In genomic region chr6:112154711-112155110, GRCh38 we compare ENCODE assay signal across 18 cellular contexts.
A peak's percentile ranks its signal among the peaks of the same experiment; 100 is the strongest.
DNase-seq lines count a peak whose midpoint lies in the region; ATAC-seq and TF ChIP-seq lines count a peak whose summit lies in the region.
"Had no signal": no experiment of that assay in that cellular context is flagged by ENCODE, and none has a peak within 500 bp of the region (broad histone marks: within the 10 kb centered on the region; RNA-seq: fewer than 3 reads in every experiment).

No MANE protein-coding gene starts in this region.

- peaks cover 8% of the 10 kb centered on the region for H3K9me1 ChIP-seq in IMR-90 (ENCODE audit: insufficient read depth, low read length)

- TF ChIP-seq POLR2A in IMR-90 (IDR thresholded peaks at IDR 0.05; ENCODE audit: low read depth, low read length) (no peak), esophagus squamous epithelium (IDR thresholded peaks at IDR 0.05) (no peak), sigmoid colon (IDR thresholded peaks at IDR 0.05) (no peak)

- peak overlapping the region; percentile 77 for H3K27ac Mint-ChIP-seq in activated CD4-positive, alpha-beta T cell treated with anti-CD3 and anti-CD28 coated beads for 36 hours
- H3K27ac Mint-ChIP-seq: B cell; stimulated activated naive CD8-positive, alpha-beta T cell treated with anti-CD3 and anti-CD28 coated beads, Interleukin-15, amount 100 ng/mL, for 72 hours had no signal

- no peak overlapping the region for H4K5ac ChIP-seq in IMR-90 (ENCODE audit: low read depth, low read length)

- DNase-seq in activated CD4-positive, alpha-beta T cell treated with anti-CD3 and anti-CD28 coated beads for 36 hours = no peak
- DNase-seq in activated CD4-positive, alpha-beta T cell treated with anti-CD3 and anti-CD28 coated beads, Interleukin-2, amount 50 U/mL, for 4 hours = no peak
- DNase-seq in IMR-90 (no peak), esophagus squamous epithelium (lab: John Stamatoyannopoulos, UW) (no peak), sigmoid colon (no peak), NCI-H1105 treated with DMSO at 0.1 percent for 48 hours (lab: John Stamatoyannopoulos, UW) (no peak), NCI-H526 treated with DMSO at 0.1 percent for 48 hours (lab: John Stamatoyannopoulos, UW) (no peak)
- DNase-seq: DND-41; KBM-7; NCI-H526; nucleus accumbens; small intestine; stimulated activated CD4-positive, alpha-beta T cell treated with anti-CD3 and anti-CD28 coated beads, Interleukin-2, amount 100 ng/mL, for 48 hours; stimulated activated naive CD8-positive, alpha-beta T cell treated with anti-CD3 and anti-CD28 coated beads, Interleukin-15, amount 100 ng/mL, for 72 hours; T1000; transverse colon had no signal

- H3K36me3 ChIP-seq in IMR-90 (ENCODE audit: control insufficient read depth, insufficient read depth, low read length) (peaks cover 7% of the 10 kb centered on the region), esophagus squamous epithelium (peaks cover 0 to 12% (median 0%) of the 10 kb centered on the region in 3 donors), sigmoid colon (peaks cover 0 to 67% (median 9%) of the 10 kb centered on the region in 4 donors)
- H3K36me3 ChIP-seq: transverse colon had no signal

- no TSS peak for BruUV-seq in IMR-90 (replicated peaks; lab: Mats Ljungman, UMichigan)

- no peak overlapping the region for H3K4me3 ChIP-seq in IMR-90 (ENCODE audit: insufficient read depth, low read depth, low read length)
- H3K4me3 ChIP-seq in esophagus squamous epithelium = no peak overlapping the region
- H3K4me3 ChIP-seq in sigmoid colon = no peak overlapping the region
- H3K4me3 ChIP-seq: transverse colon had no signal

- H3K9ac ChIP-seq in IMR-90 (ENCODE audit: low read depth, low read length) = no peak overlapping the region

- H3K9me3 ChIP-seq in IMR-90 (ENCODE audit: control insufficient read depth, insufficient read depth, low read length) (no peaks in the 10 kb centered on the region), esophagus squamous epithelium (no peaks in the 10 kb centered on the region), sigmoid colon (no peaks in the 10 kb centered on the region)
- H3K9me3 ChIP-seq: transverse colon had no signal

- H2BK15ac ChIP-seq in IMR-90 (ENCODE audit: low read depth, low read length) = no peak overlapping the region

- H3K56ac ChIP-seq in IMR-90 (ENCODE audit: extremely low read depth, insufficient read depth, low read length) = 0 out of 2 replicates have a peak overlapping the region, but pooled peaks have one; percentile 10

- H2AK9ac ChIP-seq in IMR-90 (replicated peaks; ENCODE audit: low read depth, low read length, poor library complexity) = no peak overlapping the region

- ATAC-seq in activated CD4-positive, alpha-beta T cell treated with anti-CD3 and anti-CD28 coated beads for 36 hours = peak; percentile 61
- ATAC-seq in IMR-90 (ENCODE audit: low read depth) (no peak), GM18520 (IDR thresholded peaks at IDR 0.05; ENCODE audit: unreplicated experiment) (no peak)
- ATAC-seq: stimulated activated naive CD8-positive, alpha-beta T cell treated with anti-CD3 and anti-CD28 coated beads, Interleukin-15, amount 100 ng/mL, for 72 hours had no signal

- H3K79me1 ChIP-seq in IMR-90 (ENCODE audit: low read depth in 1 of 2, low read length in 2 of 2) = no peaks in the 10 kb centered on the region; a peak in 1 of 4 replicates

- no peak for TF ChIP-seq RAD21 in IMR-90 (IDR thresholded peaks at IDR 0.05; ENCODE audit: low read length)

- no peak overlapping the region for H4K91ac ChIP-seq in IMR-90 (ENCODE audit: insufficient read depth, low read depth, low read length)

- no peak for TF ChIP-seq EP300 in sigmoid colon (IDR thresholded peaks at IDR 0.05)

- no peak overlapping the region for H3K4me2 ChIP-seq in IMR-90 (ENCODE audit: low read depth, low read length)

- dilution Hi-C loops in IMR-90 (cut with HindIII; ENCODE audit: low sequenced_read_pairs, unreplicated experiment) = no loop called here

- intact Hi-C loops in activated CD4-positive, alpha-beta T cell treated with anti-CD3 and anti-CD28 coated beads for 36 hours (cut with DNase I, micrococcal nuclease) = loop anchor here (2.0 kb wide), 1 partner anchor 68 kb away; the partner anchor contains the start of genes FAM229B (in 2 of the 2) and TUBE1 (in 2 of the 2)
- intact Hi-C loops in IMR-90 (cut with micrococcal nuclease) = no loop called here
- intact Hi-C loops in esophagus squamous epithelium (cut with DNase I) = no loop called here
- intact Hi-C loops in sigmoid colon (cut with DNase I) = loop anchor here (5.0 kb wide), 1 partner anchor 67 kb away; the partner anchor contains the start of genes FAM229B and TUBE1

- peak overlapping the region; percentile 63; the same call in 1 of the 2 replicates for H2BK20ac ChIP-seq in IMR-90 (ENCODE audit: low read depth, low read length)

- POLR2A ChIA-PET in activated CD4-positive, alpha-beta T cell treated with anti-CD3 and anti-CD28 coated beads for 36 hours (lab: Charles Lee) = interaction anchor here (0.6 kb wide), 1 partner anchor 9 kb away, joined by 3 read pairs; no protein-coding TSS in a partner anchor
- POLR2A ChIA-PET in IMR-90 (lab: Charles Lee; ENCODE audit: unreplicated experiment) = no interaction called here

- H3K4me1 ChIP-seq in IMR-90 (ENCODE audit: control insufficient read depth, insufficient read depth, low read length) = peaks cover 14% of the 10 kb centered on the region
- peaks cover 0 to 8% (median 0%) of the 10 kb centered on the region in 3 donors for H3K4me1 ChIP-seq in esophagus squamous epithelium
- peaks cover 0 to 36% (median 32%) of the 10 kb centered on the region in 4 donors for H3K4me1 ChIP-seq in sigmoid colon

- CTCF ChIA-PET in activated CD4-positive, alpha-beta T cell treated with anti-CD3 and anti-CD28 coated beads for 36 hours (lab: Charles Lee) = interaction anchor here (0.5 to 1.4 kb wide), 4 partner anchors 9 to 735 kb away, joined by 3 to 21 read pairs (median 6); partner anchors contain the start of genes FAM229B and TUBE1
- CTCF ChIA-PET in IMR-90 (lab: Yijun Ruan, JAX) = no interaction called here

- H2BK5ac ChIP-seq in IMR-90 (ENCODE audit: low read depth, low read length, poor library complexity, severe bottlenecking) = peak overlapping the region; percentile 24

- no CpG with 5 or more reads among the region's 2 CpGs for WGBS in IMR-90 (ENCODE audit: extremely low coverage in 2 of 2, insufficient read length in 1 of 2), 2 experiments
- WGBS in esophagus squamous epithelium, 2 donors = 77 to 79% methylated on average over 2 of the region's 2 CpGs
- 86 to 93% methylated on average over 2 of the region's 2 CpGs for WGBS in sigmoid colon, 2 donors

- H4K8ac ChIP-seq in IMR-90 (ENCODE audit: low read depth in 2 of 2, low read length in 2 of 2) = no peak overlapping the region

- H3K27ac ChIP-seq in IMR-90 (ENCODE audit: insufficient read depth, low read length) = peak overlapping the region; percentile 40; the same call in 1 of the 2 replicates
- H3K27ac ChIP-seq in esophagus squamous epithelium = peak overlapping the region in 3 of 4 donors; percentile 26 to 54 (median 44)
- H3K27ac ChIP-seq in sigmoid colon = peak overlapping the region; percentile 40 to 74 (median 66)

- H2AK5ac ChIP-seq in IMR-90 (ENCODE audit: low read depth, low read length) = no peak overlapping the region

- H3K14ac ChIP-seq in IMR-90 (replicated peaks; ENCODE audit: low read depth, low read length) = no peak overlapping the region; the same call in 1 of the 2 replicates

- no peak overlapping the region; the same call in 1 of the 2 replicates for H3K4ac ChIP-seq in IMR-90 (ENCODE audit: low read depth, low read length)

- TF ChIP-seq CTCF in IMR-90 (conservative IDR thresholded peaks at IDR 0.05; ENCODE audit: low read depth, low read length) (no peak), esophagus squamous epithelium (IDR thresholded peaks at IDR 0.05) (no peak), sigmoid colon (IDR thresholded peaks at IDR 0.05) (no peak)

- H3K4me1 Mint-ChIP-seq in activated CD4-positive, alpha-beta T cell treated with anti-CD3 and anti-CD28 coated beads for 36 hours = peaks cover 27% of the 10 kb centered on the region

- H2BK120ac ChIP-seq in IMR-90 (ENCODE audit: low read depth, low read length) = no peak overlapping the region; the same call in 1 of the 2 replicates

- no peaks in the 10 kb centered on the region for H4K20me1 ChIP-seq in IMR-90 (ENCODE audit: insufficient read depth, low read length)

- H3K9me3 Mint-ChIP-seq in activated CD4-positive, alpha-beta T cell treated with anti-CD3 and anti-CD28 coated beads for 36 hours (ENCODE audit: low read depth) = no peaks in the 10 kb centered on the region
- H3K9me3 Mint-ChIP-seq: stimulated activated naive CD8-positive, alpha-beta T cell treated with anti-CD3 and anti-CD28 coated beads, Interleukin-15, amount 100 ng/mL, for 72 hours had no signal

- no peaks in the 10 kb centered on the region for H3K36me3 Mint-ChIP-seq in activated CD4-positive, alpha-beta T cell treated with anti-CD3 and anti-CD28 coated beads for 36 hours (ENCODE audit: low read depth)

- no peaks in the 10 kb centered on the region for H3K27me3 ChIP-seq in IMR-90 (ENCODE audit: control insufficient read depth, insufficient read depth, low read length)
- H3K27me3 ChIP-seq in esophagus squamous epithelium = no peaks in the 10 kb centered on the region
- H3K27me3 ChIP-seq in sigmoid colon = no peaks in the 10 kb centered on the region
- H3K27me3 ChIP-seq: transverse colon had no signal

- H3K27me3 Mint-ChIP-seq in activated CD4-positive, alpha-beta T cell treated with anti-CD3 and anti-CD28 coated beads for 36 hours = peaks cover 17% of the 10 kb centered on the region
- H3K27me3 Mint-ChIP-seq: B cell had no signal

- in situ Hi-C loops in IMR-90 (cut with MboI; ENCODE audit: low sequenced_read_pairs) = no loop called here

- no peak overlapping the region for H3K23ac ChIP-seq in IMR-90 (ENCODE audit: low read depth, low read length)

- no peak overlapping the region for H3K4me3 Mint-ChIP-seq in activated CD4-positive, alpha-beta T cell treated with anti-CD3 and anti-CD28 coated beads for 36 hours
- H3K4me3 Mint-ChIP-seq: B cell; stimulated activated naive CD8-positive, alpha-beta T cell treated with anti-CD3 and anti-CD28 coated beads, Interleukin-15, amount 100 ng/mL, for 72 hours had no signal

- peak overlapping the region; percentile 60; the same call in 1 of the 2 replicates for H3K18ac ChIP-seq in IMR-90 (ENCODE audit: low read depth, low read length)

- no peak overlapping the region for H2AFZ ChIP-seq in IMR-90 (replicated peaks; ENCODE audit: low read length, poor library complexity)

TF ChIP-seq in IMR-90, 13 proteins besides CTCF, POLR2A, EP300 and RAD21:
- TF ChIP-seq SMC3 (IDR thresholded peaks at IDR 0.05; ENCODE audit: low read depth, low read length) = no peak
- no peak for TF ChIP-seq NFE2L2 (IDR thresholded peaks at IDR 0.05; ENCODE audit: low read depth, low read length)
- TF ChIP-seq BHLHE40 (IDR thresholded peaks at IDR 0.05; ENCODE audit: low read depth, low read length) = no peak
- no peak for TF ChIP-seq CHD1 (IDR thresholded peaks at IDR 0.05; ENCODE audit: low read depth, low read length)

Comparison
In these comparisons a context has a peak if more than half of its experiments do, and no peak if none do; other contexts are left out.
1. intact Hi-C loops: an anchor here in activated CD4-positive, alpha-beta T cell treated with anti-CD3 and anti-CD28 coated beads for 36 hours (2.0 kb wide) and sigmoid colon (5.0 kb wide); none called in IMR-90 and esophagus squamous epithelium.